In the genomic region with DNA sequence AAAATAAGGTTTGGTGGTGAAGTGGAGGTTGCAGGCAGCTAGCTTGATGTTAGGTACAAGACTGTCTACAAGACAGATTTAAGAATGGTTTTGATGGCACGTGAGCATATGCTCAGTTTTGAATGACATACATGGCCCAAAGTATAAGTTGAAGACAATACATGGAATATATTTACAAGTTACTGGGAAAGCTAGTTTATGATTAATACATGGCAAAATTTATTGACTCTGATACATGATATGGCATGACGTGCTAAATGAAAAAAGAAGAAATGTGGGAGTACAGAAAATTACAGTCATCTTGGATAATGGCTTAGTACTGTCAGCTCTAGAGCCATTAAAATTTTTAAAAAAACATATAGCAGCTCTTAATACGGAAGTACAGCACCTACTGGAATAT, we compare ENCODE assay signal across 22 cellular contexts. TPM values are rescaled to one million over a fixed set of nuclear protein-coding genes. Genes with fewer than 3 reads are reported as not detected.
DNase-seq lines count a peak whose midpoint lies in the region; ATAC-seq and TF ChIP-seq lines count a peak whose summit lies in the region.
"Had no signal": no experiment of that assay in that cellular context is flagged by ENCODE, and none has a peak within 500 bp of the region (broad histone marks: within the 10 kb centered on the region; RNA-seq: fewer than 3 reads in every experiment).

No MANE protein-coding gene starts in this region.

- CTCF ChIA-PET in Calu3 (lab: Charles Lee): no interaction called here

- intact Hi-C loops in Calu3 (cut with micrococcal nuclease; ENCODE audit: unreplicated experiment): loop anchor here (5.0 to 10.0 kb wide), 2 partner anchors 226 to 642 kb away; no protein-coding TSS in a partner anchor
- intact Hi-C loops in left lung (cut with DNase I): no loop called here

- H3K36me3 ChIP-seq in RWPE2 (ENCODE audit: low read depth): peaks cover 84% of the 10 kb centered on the region
- H3K36me3 ChIP-seq in left lung: peaks cover 0 to 27% of the 10 kb centered on the region in 2 donors

- H3K27me3 ChIP-seq in RWPE2 (ENCODE audit: insufficient read depth, poor library complexity, severe bottlenecking) (no peaks in the 10 kb centered on the region), left lung (peaks cover 0 to 21% of the 10 kb centered on the region in 2 donors)
- H3K27me3 ChIP-seq: tibial nerve had no signal

- H3K27ac ChIP-seq in RWPE2 (ENCODE audit: poor library complexity, severe bottlenecking) (peak overlapping the region; percentile 92), left lung (peak overlapping the region; percentile 45 to 88), skin epidermis (peak overlapping the region in 9 of 21 experiments; percentile 18 to 97 (median 51))
- H3K27ac ChIP-seq: GM23248, HL-60 had no signal

- ATAC-seq in RWPE2 (ENCODE audit: low read depth): no peak
- ATAC-seq in left lung: no peak
- no peak for ATAC-seq in HG02610 (IDR thresholded peaks at IDR 0.05; ENCODE audit: unreplicated experiment)
- ATAC-seq: effector memory CD8-positive, alpha-beta T cell; WTC11 had no signal

- no peaks in the 10 kb centered on the region for H3K4me1 Mint-ChIP-seq in Calu3 (ENCODE audit: low read depth, unreplicated experiment)

- TF ChIP-seq CTCF in Calu3 (IDR thresholded peaks at IDR 0.05; ENCODE audit: unreplicated experiment): no peak
- no peak for TF ChIP-seq CTCF in RWPE2 (IDR thresholded peaks at IDR 0.05; ENCODE audit: poor library complexity, severe bottlenecking)
- no peak for TF ChIP-seq CTCF in left lung (IDR thresholded peaks at IDR 0.05)

- H3K4me3 Mint-ChIP-seq in Calu3 (ENCODE audit: low read depth, unreplicated experiment): peak overlapping the region; percentile 87
- H3K4me3 Mint-ChIP-seq: activated CD4-positive, alpha-beta memory T cell treated with anti-CD3 and anti-CD28 coated beads for 36 hours; activated naive CD8-positive, alpha-beta T cell treated with anti-CD3 and anti-CD28 coated beads for 36 hours; effector memory CD8-positive, alpha-beta T cell; WTC11 had no signal

- peaks cover 85% of the 10 kb centered on the region for H3K36me3 Mint-ChIP-seq in Calu3 (ENCODE audit: insufficient read depth, unreplicated experiment)
- H3K36me3 Mint-ChIP-seq: activated CD4-positive, alpha-beta memory T cell treated with anti-CD3 and anti-CD28 coated beads for 36 hours; WTC11 had no signal

- H3K9me3 ChIP-seq in RWPE2 (ENCODE audit: severe bottlenecking): no peaks in the 10 kb centered on the region
- no peaks in the 10 kb centered on the region for H3K9me3 ChIP-seq in left lung
- H3K9me3 ChIP-seq: tibial nerve had no signal

- H3K4me1 ChIP-seq in RWPE2 (ENCODE audit: insufficient read depth, poor library complexity, severe bottlenecking): peaks cover 49% of the 10 kb centered on the region
- H3K4me1 ChIP-seq in left lung: peaks cover 0 to 26% of the 10 kb centered on the region in 2 donors

- H3K27me3 Mint-ChIP-seq in Calu3 (ENCODE audit: unreplicated experiment): no peaks in the 10 kb centered on the region

- BruUV-seq in Calu3 (replicated peaks; lab: Mats Ljungman, UMichigan): no TSS peak

- no peaks in the 10 kb centered on the region for H3K9me3 Mint-ChIP-seq in Calu3 (ENCODE audit: low read depth, unreplicated experiment)
- H3K9me3 Mint-ChIP-seq: activated CD4-positive, alpha-beta memory T cell treated with anti-CD3 and anti-CD28 coated beads for 36 hours; activated naive CD8-positive, alpha-beta T cell treated with anti-CD3 and anti-CD28 coated beads for 36 hours; effector memory CD8-positive, alpha-beta T cell; WTC11 had no signal

- peak overlapping the region; percentile 95 for H3K27ac Mint-ChIP-seq in Calu3 (ENCODE audit: unreplicated experiment)
- H3K27ac Mint-ChIP-seq: activated CD4-positive, alpha-beta memory T cell treated with anti-CD3 and anti-CD28 coated beads for 36 hours; activated naive CD8-positive, alpha-beta T cell treated with anti-CD3 and anti-CD28 coated beads for 36 hours; effector memory CD8-positive, alpha-beta T cell; WTC11 had no signal

- H3K4me3 ChIP-seq in RWPE2 (ENCODE audit: severe bottlenecking): peak overlapping the region; percentile 10
- H3K4me3 ChIP-seq in left lung: peak overlapping the region in 1 of 2 donors; percentile 73
- H3K4me3 ChIP-seq in skin epidermis: peak overlapping the region in 4 of 7 experiments; percentile 66 to 80 (median 76)
- H3K4me3 ChIP-seq: GM23248 had no signal

- DNase-seq in Calu3: no peak
- DNase-seq in RWPE2 (ENCODE audit: low spot score): no peak
- DNase-seq in left lung: no peak
- DNase-seq in 8988T: no peak
- DNase-seq in NCI-H2171 (lab: John Stamatoyannopoulos, UW): no peak
- DNase-seq in activated CD4-positive, CD25-positive, alpha-beta regulatory T cell treated with anti-CD3 and anti-CD28 coated beads, Interleukin-2, amount 50 U/mL, for 72 hours: no peak
- DNase-seq: activated CD4-positive, alpha-beta memory T cell treated with anti-CD3 and anti-CD28 coated beads for 36 hours; activated naive CD8-positive, alpha-beta T cell treated with anti-CD3 and anti-CD28 coated beads for 36 hours; C1 segment of cervical spinal cord; effector memory CD8-positive, alpha-beta T cell; GM23248; NCI-H1092 treated with DMSO at 0.1 percent for 48 hours; NCI-H2029 treated with DMSO at 0.1 percent for 48 hours; NCI-H510A; stimulated activated CD4-positive, alpha-beta T cell treated with anti-CD3 and anti-CD28 coated beads, Interleukin-4, amount 100 ng/mL, for 1 hour; stimulated activated naive CD4-positive, alpha-beta T cell; T1000 had no signal

RNA-seq across cellular contexts. Expression of gene KLF5, which starts 4.4 kb away (rescaled TPM):
- total RNA-seq in Calu3 (2022) (121 and 136 TPM in 2 replicates), left lung (10 to 100 TPM; 34.4 to 52.9 TPM)
